18 cellular contexts compared by ENCODE assay signal in genomic region chr18:51006061-51006818, GRCh38. TPM values are rescaled to one million over a fixed set of nuclear protein-coding genes. Genes with fewer than 3 reads are reported as not detected.
DNase-seq lines count a peak whose midpoint lies in the region; ATAC-seq, FAIRE-seq and TF ChIP-seq lines count a peak whose summit lies in the region.
"Had no signal": no experiment of that assay in that cellular context is flagged by ENCODE, and none has a peak within 500 bp of the region (broad histone marks: within the 10 kb centered on the region; RNA-seq: fewer than 3 reads in every experiment).

No MANE protein-coding gene starts in this region.

- in situ Hi-C loops in HepG2 (cut with HindIII; ENCODE audit: extremely low pct_ligation_motif_present, low pct_unique_long_range_greater_than_20kb), result no loop called here

- H3K27ac ChIP-seq in HepG2 (ENCODE audit: extremely low read length, insufficient read depth, low read length) (no peak overlapping the region), right lobe of liver (no peak overlapping the region), left lung (no peak overlapping the region)
- H3K27ac ChIP-seq: SK-N-MC had no signal

- no peak overlapping the region for H3K4me2 ChIP-seq in HepG2 (ENCODE audit: low read depth, low read length)

- no peaks in the 10 kb centered on the region for H3K9me3 ChIP-seq in HepG2 (ENCODE audit: low read length)
- no peaks in the 10 kb centered on the region for H3K9me3 ChIP-seq in right lobe of liver
- no peaks in the 10 kb centered on the region for H3K9me3 ChIP-seq in left lung

- no peaks in the 10 kb centered on the region for H3K79me2 ChIP-seq in HepG2 (ENCODE audit: insufficient read depth, low read length)

- no peak for TF ChIP-seq POLR2A in HepG2 (IDR thresholded peaks at IDR 0.05; ENCODE audit: insufficient read depth in 1 of 2, low read depth in 2 of 2, low read length in 2 of 2)
- no peak for TF ChIP-seq POLR2A in right lobe of liver (IDR thresholded peaks at IDR 0.05)

- no peak for TF ChIP-seq RAD21 in HepG2 (CRISPR knock-in tag; IDR thresholded peaks at IDR 0.05)

- DNase-seq in HepG2 (ENCODE audit: low spot score) (no peak), right lobe of liver (no peak), WTC11 (ENCODE audit: low spot score) (no peak), left lung (no peak), left lobe of liver (ENCODE audit: low spot score) (no peak)
- DNase-seq in activated naive CD4-positive, alpha-beta T cell treated with anti-CD3 and anti-CD28 coated beads for 36 hours, result no peak
- DNase-seq: C1 segment of cervical spinal cord, DMS 273 treated with DMSO at 0.1 percent for 48 hours, GF-D8, NCI-H187, NCI-H2171 treated with DMSO at 0.1 percent for 48 hours, NCI-H510A, NCI-H82 had no signal

- BruUV-seq in HepG2 (replicated peaks; lab: Mats Ljungman, UMichigan), result no TSS peak

- 0 out of 5 replicates have a peak, but pooled peaks cover 0 to 1% of the 10 kb centered on the region in 2 experiments for H3K27me3 ChIP-seq in HepG2 (ENCODE audit: control insufficient read depth in 1 of 2, insufficient read depth in 2 of 2, low read length in 2 of 2)
- H3K27me3 ChIP-seq in right lobe of liver, result no peaks in the 10 kb centered on the region
- no peaks in the 10 kb centered on the region for H3K27me3 ChIP-seq in left lung

- H3K36me3 ChIP-seq in HepG2 (replicated peaks in 1 of 2; ENCODE audit: control insufficient read depth in 1 of 2, insufficient read depth in 2 of 2, low read length in 2 of 2) (no peaks in the 10 kb centered on the region), right lobe of liver (no peaks in the 10 kb centered on the region), left lung (no peaks in the 10 kb centered on the region)

- peak; percentile 15 for FAIRE-seq in HepG2 (lab: Jason Lieb, UNC)
- FAIRE-seq: GM12891 had no signal

- no peak overlapping the region for H3K27ac Mint-ChIP-seq in WTC11
- H3K27ac Mint-ChIP-seq in activated naive CD4-positive, alpha-beta T cell treated with anti-CD3 and anti-CD28 coated beads for 36 hours, result no peak overlapping the region
- H3K27ac Mint-ChIP-seq: IgD-negative memory B cell had no signal

- no peaks in the 10 kb centered on the region; the same call in none of the 2 replicates for H3K27me3 Mint-ChIP-seq in WTC11 (ENCODE audit: low read depth)
- H3K27me3 Mint-ChIP-seq in activated naive CD4-positive, alpha-beta T cell treated with anti-CD3 and anti-CD28 coated beads for 36 hours (ENCODE audit: low read depth), result no peaks in the 10 kb centered on the region
- H3K27me3 Mint-ChIP-seq: IgD-negative memory B cell had no signal

- H3K9me3 Mint-ChIP-seq in WTC11, result peaks cover 10% of the 10 kb centered on the region
- peaks cover 6% of the 10 kb centered on the region for H3K9me3 Mint-ChIP-seq in activated naive CD4-positive, alpha-beta T cell treated with anti-CD3 and anti-CD28 coated beads for 36 hours

- WGBS in HepG2 (ENCODE audit: low lambda C conversion rate), result 73% methylated on average over 5 of the region's 5 CpGs
- WGBS in right lobe of liver (ENCODE audit: insufficient coverage, low coverage, low lambda C conversion rate, missing lambda C conversion rate), result 86% methylated on average over 4 of the region's 5 CpGs

- H3K4me3 Mint-ChIP-seq in WTC11, result no peak overlapping the region
- H3K4me3 Mint-ChIP-seq in activated naive CD4-positive, alpha-beta T cell treated with anti-CD3 and anti-CD28 coated beads for 36 hours, result no peak overlapping the region
- H3K4me3 Mint-ChIP-seq: IgD-negative memory B cell had no signal

- peaks cover 11% of the 10 kb centered on the region; the same call in 1 of the 2 replicates for H3K4me1 Mint-ChIP-seq in WTC11
- H3K4me1 Mint-ChIP-seq in activated naive CD4-positive, alpha-beta T cell treated with anti-CD3 and anti-CD28 coated beads for 36 hours (ENCODE audit: low read depth), result no peaks in the 10 kb centered on the region
- H3K4me1 Mint-ChIP-seq: IgD-negative memory B cell had no signal

- POLR2A ChIA-PET in HepG2 (lab: Yijun Ruan, JAX) (interaction anchor here (0.6 to 1.3 kb wide), 2 partner anchors 10 to 24 kb away, joined by 5 to 6 read pairs; partner anchors contain the start of gene SMAD4), WTC11 (lab: Charles Lee) (no interaction called here)

- intact Hi-C loops in HepG2 (cut with micrococcal nuclease; ENCODE audit: unreplicated experiment), result no loop called here
- intact Hi-C loops in right lobe of liver (cut with DNase I), result no loop called here
- intact Hi-C loops in left lung (cut with DNase I), result no loop called here
- intact Hi-C loops in activated naive CD4-positive, alpha-beta T cell treated with anti-CD3 and anti-CD28 coated beads for 36 hours (cut with micrococcal nuclease), result no loop called here

- no peak overlapping the region for H3K4me3 ChIP-seq in HepG2 (replicated peaks in 1 of 3; ENCODE audit: insufficient read depth in 1 of 3, low read depth in 2 of 3, low read length in 3 of 3)
- H3K4me3 ChIP-seq in right lobe of liver, result no peak overlapping the region
- no peak overlapping the region for H3K4me3 ChIP-seq in left lung
- H3K4me3 ChIP-seq: SK-N-MC had no signal

- CTCF ChIA-PET in HepG2 (lab: Yijun Ruan, JAX; ENCODE audit: low intra/inter-chr PET ratio, low total read pairs) (no interaction called here), WTC11 (lab: Charles Lee) (interaction anchor here (0.7 kb wide), 1 partner anchor 11 kb away, joined by 3 read pairs; no protein-coding TSS in a partner anchor)
- CTCF ChIA-PET in activated naive CD4-positive, alpha-beta T cell treated with anti-CD3 and anti-CD28 coated beads for 36 hours (lab: Charles Lee), result interaction anchor here (0.8 kb wide), 1 partner anchor 17 kb away, joined by 3 read pairs; no protein-coding TSS in a partner anchor

- TF ChIP-seq CTCF in HepG2 (CRISPR knock-in tag; IDR thresholded peaks at IDR 0.05) (no peak), right lobe of liver (IDR thresholded peaks at IDR 0.05) (no peak), WTC11 (IDR thresholded peaks at IDR 0.05) (no peak), left lung (IDR thresholded peaks at IDR 0.05) (no peak)

- H3K4me1 ChIP-seq in HepG2 (ENCODE audit: insufficient read depth, low read length), result peaks cover 31% of the 10 kb centered on the region
- H3K4me1 ChIP-seq in right lobe of liver, result no peaks in the 10 kb centered on the region
- peaks cover 0 to 4% of the 10 kb centered on the region in 2 donors for H3K4me1 ChIP-seq in left lung

- peak; percentile 54 for ATAC-seq in HepG2
- no peak for ATAC-seq in right lobe of liver
- ATAC-seq in WTC11, result peak; percentile 44; the same call in 1 of the 2 replicates
- ATAC-seq in left lung, result peak; percentile 68
- ATAC-seq in left lobe of liver, result no peak
- ATAC-seq in GM21447 (IDR thresholded peaks at IDR 0.05; ENCODE audit: unreplicated experiment), result no peak
- no peak for ATAC-seq in GM18520 (IDR thresholded peaks at IDR 0.05; ENCODE audit: unreplicated experiment)

- H3K9ac ChIP-seq in HepG2 (ENCODE audit: insufficient read depth, low read depth, low read length), result no peak overlapping the region

- no peaks in the 10 kb centered on the region for H3K36me3 Mint-ChIP-seq in WTC11
- H3K36me3 Mint-ChIP-seq in activated naive CD4-positive, alpha-beta T cell treated with anti-CD3 and anti-CD28 coated beads for 36 hours (ENCODE audit: low read depth), result peaks cover 6% of the 10 kb centered on the region

- no peaks in the 10 kb centered on the region for H4K20me1 ChIP-seq in HepG2 (ENCODE audit: insufficient read depth, low read length)

- H2AFZ ChIP-seq in HepG2 (ENCODE audit: low read length), result no peak overlapping the region

- no peak for TF ChIP-seq EP300 in HepG2 (IDR thresholded peaks at IDR 0.05; ENCODE audit: low read depth in 2 of 2, low read length in 2 of 2)
- no peak for TF ChIP-seq EP300 in HepG2 (CRISPR knock-in tag; IDR thresholded peaks at IDR 0.05; ENCODE audit: borderline replicate concordance)

RNA-seq across cellular contexts. Expression of gene SMAD4, which starts 23.8 kb away (rescaled TPM):
- total RNA-seq in HepG2 (2016; rRNA removed; fragmentation: Illumina TruSeq; extraction: Trizol) (72.0 and 99.1 TPM in 2 replicates), right lobe of liver (10 to 100 TPM; 40.8 to 71.9 (median 56.6) TPM), WTC11 (2021) (105 to 107 TPM (median 107 TPM) in 3 replicates), left lung (10 to 100 TPM; 90.7 to 92.2 TPM), left lobe of liver (54.6 TPM)
- total RNA-seq in HepG2 (2016; cell fraction: cytosol; rRNA removed; fragmentation: Illumina TruSeq; extraction: Trizol; ENCODE audit: low read depth), result 49.6 and 56.8 TPM in 2 replicates
- 73.5 and 83.9 TPM in 2 replicates for total RNA-seq in HepG2 (2016; cell fraction: insoluble cytoplasmic fraction; rRNA removed; fragmentation: Illumina TruSeq; extraction: Trizol)
- total RNA-seq in HepG2 (2016; cell fraction: membrane; rRNA removed; fragmentation: Illumina TruSeq; extraction: Trizol), result 44.9 and 46.8 TPM in 2 replicates
- total RNA-seq in HepG2 (2016; cell fraction: nucleus; rRNA removed; fragmentation: Illumina TruSeq; extraction: Trizol), result 57.9 and 58.5 TPM in 2 replicates
- polyA plus RNA-seq in HepG2 (2011; rRNA removed), result 53.8 and 70.2 TPM in 2 replicates
- polyA plus RNA-seq in HepG2 (2011; cell fraction: cytosol; rRNA removed), result 31.5 and 48.8 TPM in 2 replicates
- polyA plus RNA-seq in HepG2 (2011; cell fraction: nucleus; rRNA removed), result 25.3 and 31.2 TPM in 2 replicates
- polyA plus RNA-seq in HepG2 (2012), result 42.8 and 47.9 TPM in 2 replicates
- polyA plus RNA-seq in HepG2 (2016; cell fraction: cytosol; fragmentation: Illumina TruSeq; extraction: Trizol; ENCODE audit: low read depth), result 2.2 and 3.3 TPM in 2 replicates
- 58.6 and 61.8 TPM in 2 replicates for polyA plus RNA-seq in HepG2 (2016; cell fraction: insoluble cytoplasmic fraction; fragmentation: Illumina TruSeq; extraction: Trizol; ENCODE audit: low read depth)
- polyA plus RNA-seq in HepG2 (2016; cell fraction: membrane; fragmentation: Illumina TruSeq; extraction: Trizol; ENCODE audit: low read depth), result 6.7 and 8.8 TPM in 2 replicates
- 47.7 and 51.4 TPM in 2 replicates for polyA plus RNA-seq in HepG2 (2016; cell fraction: nucleus; fragmentation: Illumina TruSeq; extraction: Trizol; ENCODE audit: insufficient read depth, low read depth)
- 111 and 191 TPM in 2 replicates for polyA minus RNA-seq in HepG2 (2011; rRNA and poly(A)+ RNA removed; ENCODE audit: low replicate concordance)
- polyA minus RNA-seq in HepG2 (2011; cell fraction: cytosol; rRNA and poly(A)+ RNA removed), result 40.4 and 42.0 TPM in 2 replicates
- 54.7 and 64.2 TPM in 2 replicates for polyA minus RNA-seq in HepG2 (2011; cell fraction: nucleus; rRNA and poly(A)+ RNA removed)
- 10 to 100 TPM; 72.0 to 75.1 TPM for total RNA-seq in activated naive CD4-positive, alpha-beta T cell treated with anti-CD3 and anti-CD28 coated beads for 36 hours

RNA-seq across cellular contexts. Expression of gene ELAC1, which starts 38.4 kb away (rescaled TPM):
- total RNA-seq in HepG2 (2016; rRNA removed; fragmentation: Illumina TruSeq; extraction: Trizol) (3.6 TPM in 2 replicates), right lobe of liver (1 to 10 TPM; 3.5 to 7.2 (median 4.4) TPM), WTC11 (2021) (3.9 to 4.3 TPM (median 4.0 TPM) in 3 replicates), left lung (1 to 10 TPM; 5.2 to 8.0 TPM), left lobe of liver (5.2 TPM)
- 5.1 and 5.5 TPM in 2 replicates for total RNA-seq in HepG2 (2016; cell fraction: cytosol; rRNA removed; fragmentation: Illumina TruSeq; extraction: Trizol; ENCODE audit: low read depth)
- total RNA-seq in HepG2 (2016; cell fraction: insoluble cytoplasmic fraction; rRNA removed; fragmentation: Illumina TruSeq; extraction: Trizol), result 3.4 and 3.5 TPM in 2 replicates
- 6.5 and 7.0 TPM in 2 replicates for total RNA-seq in HepG2 (2016; cell fraction: membrane; rRNA removed; fragmentation: Illumina TruSeq; extraction: Trizol)
- 3.0 and 3.6 TPM in 2 replicates for total RNA-seq in HepG2 (2016; cell fraction: nucleus; rRNA removed; fragmentation: Illumina TruSeq; extraction: Trizol)
- 1.3 and 1.9 TPM in 2 replicates for polyA plus RNA-seq in HepG2 (2011; rRNA removed)
- 0.62 and 1.7 TPM in 2 replicates for polyA plus RNA-seq in HepG2 (2011; cell fraction: cytosol; rRNA removed)
- 0.69 and 1.3 TPM in 2 replicates for polyA plus RNA-seq in HepG2 (2011; cell fraction: nucleus; rRNA removed)
- 1.7 and 2.7 TPM in 2 replicates for polyA plus RNA-seq in HepG2 (2012)
- 7.7 and 9.6 TPM in 2 replicates for polyA plus RNA-seq in HepG2 (2016; cell fraction: cytosol; fragmentation: Illumina TruSeq; extraction: Trizol; ENCODE audit: low read depth)
- 5.6 and 6.1 TPM in 2 replicates for polyA plus RNA-seq in HepG2 (2016; cell fraction: insoluble cytoplasmic fraction; fragmentation: Illumina TruSeq; extraction: Trizol; ENCODE audit: low read depth)
- 6.7 and 8.1 TPM in 2 replicates for polyA plus RNA-seq in HepG2 (2016; cell fraction: membrane; fragmentation: Illumina TruSeq; extraction: Trizol; ENCODE audit: low read depth)
- 3.2 and 3.9 TPM in 2 replicates for polyA plus RNA-seq in HepG2 (2016; cell fraction: nucleus; fragmentation: Illumina TruSeq; extraction: Trizol; ENCODE audit: insufficient read depth, low read depth)
- 1.7 and 5.3 TPM in 2 replicates for polyA minus RNA-seq in HepG2 (2011; rRNA and poly(A)+ RNA removed; ENCODE audit: low replicate concordance)
- 0.62 and 1.3 TPM in 2 replicates for polyA minus RNA-seq in HepG2 (2011; cell fraction: cytosol; rRNA and poly(A)+ RNA removed)
- 9.8 and 11.6 TPM in 2 replicates for polyA minus RNA-seq in HepG2 (2011; cell fraction: nucleus; rRNA and poly(A)+ RNA removed)
- 1 to 10 TPM; 2.7 to 4.0 TPM for total RNA-seq in activated naive CD4-positive, alpha-beta T cell treated with anti-CD3 and anti-CD28 coated beads for 36 hours

Comparison
In these comparisons a context has a peak if more than half of its experiments do, and no peak if none do; other contexts are left out.
1. ATAC-seq: peak in HepG2 (single experiment), WTC11 (single experiment) and left lung (single experiment); none in right lobe of liver (0 of 4), left lobe of liver (single experiment), GM21447 (single experiment) and GM18520 (single experiment).